In the genomic region with DNA sequence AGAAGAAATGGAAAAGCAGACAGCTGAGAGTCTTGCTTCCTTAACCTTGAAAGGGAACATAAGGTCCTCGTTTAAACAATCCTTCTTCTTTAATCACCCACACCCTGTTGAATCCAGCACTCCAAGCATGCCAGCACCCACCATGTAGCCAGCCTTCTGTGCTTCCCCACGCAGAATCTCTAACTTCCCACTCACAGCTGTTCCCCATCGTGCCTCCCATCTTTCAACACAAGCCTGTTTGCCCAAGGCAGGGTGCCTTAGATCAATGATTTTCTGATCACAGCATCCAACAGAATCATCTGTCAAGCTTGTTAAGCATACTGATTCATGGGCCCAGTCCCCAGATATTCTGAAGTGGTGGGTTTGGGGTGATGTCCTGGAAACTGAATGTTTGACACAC, we compare ENCODE assay signal across 20 cellular contexts.
"Had no signal": no experiment of that assay in that cellular context is flagged by ENCODE, and none has a peak within 500 bp of the region (broad histone marks: within the 10 kb centered on the region; RNA-seq: fewer than 3 reads in every experiment).

No MANE protein-coding gene starts in this region.

- H3K9me3 ChIP-seq: esophagus squamous epithelium, gastroesophageal sphincter, left lung, lower lobe of right lung, right atrium auricular region, tibial artery, upper lobe of left lung, uterus had no signal

- ATAC-seq: effector memory CD8-positive, alpha-beta T cell; gastroesophageal sphincter; left lung; lower lobe of right lung; natural killer cell treated with Interleukin-12 subunit alpha and Interleukin-12 subunit beta and Interleukin-15 and Interleukin-18, amount 100 ng/mL, for 72 hours; stimulated activated effector memory CD8-positive, alpha-beta T cell treated with anti-CD3 and anti-CD28 coated beads, Interleukin-12 subunit alpha, Interleukin-12 subunit beta, amount 100 ng/mL, for 72 hours; stimulated activated naive CD8-positive, alpha-beta T cell treated with anti-CD3 and anti-CD28 coated beads, Interleukin-15, Interleukin-2, amounts not matched to agents 100 U/mL and 50 U/mL, for 24 hours had no signal

- H3K27ac ChIP-seq: epithelial cell of prostate, esophagus squamous epithelium, gastroesophageal sphincter, left lung, lower lobe of right lung, right atrium auricular region, tibial artery, upper lobe of left lung, uterus had no signal

- H3K4me3 Mint-ChIP-seq: effector memory CD8-positive, alpha-beta T cell; memory B cell; mesothelial cell of epicardium; natural killer cell treated with Interleukin-12 subunit alpha and Interleukin-12 subunit beta and Interleukin-15 and Interleukin-18, amount 100 ng/mL, for 72 hours; stimulated activated effector memory CD8-positive, alpha-beta T cell treated with anti-CD3 and anti-CD28 coated beads, Interleukin-12 subunit alpha, Interleukin-12 subunit beta, amount 100 ng/mL, for 72 hours had no signal

- H3K9me3 Mint-ChIP-seq: memory B cell, mesothelial cell of epicardium had no signal

- H3K4me3 ChIP-seq: esophagus squamous epithelium, gastroesophageal sphincter, left lung, lower lobe of right lung, right atrium auricular region, tibial artery, upper lobe of left lung, uterus had no signal

- H3K36me3 Mint-ChIP-seq: memory B cell; mesothelial cell of epicardium; natural killer cell treated with Interleukin-12 subunit alpha and Interleukin-12 subunit beta and Interleukin-15 and Interleukin-18, amount 100 ng/mL, for 72 hours; stimulated activated effector memory CD8-positive, alpha-beta T cell treated with anti-CD3 and anti-CD28 coated beads, Interleukin-12 subunit alpha, Interleukin-12 subunit beta, amount 100 ng/mL, for 72 hours had no signal

- H3K4me1 Mint-ChIP-seq: memory B cell; mesothelial cell of epicardium; stimulated activated effector memory CD8-positive, alpha-beta T cell treated with anti-CD3 and anti-CD28 coated beads, Interleukin-12 subunit alpha, Interleukin-12 subunit beta, amount 100 ng/mL, for 72 hours had no signal

- H3K27me3 Mint-ChIP-seq: effector memory CD8-positive, alpha-beta T cell; memory B cell; natural killer cell treated with Interleukin-12 subunit alpha and Interleukin-12 subunit beta and Interleukin-15 and Interleukin-18, amount 100 ng/mL, for 72 hours had no signal

- DNase-seq: effector memory CD8-positive, alpha-beta T cell; esophagus squamous epithelium; foreskin fibroblast; glutamatergic neuron; left lung; lower lobe of right lung; small intestine; stimulated activated CD4-positive, alpha-beta T cell treated with anti-CD3 and anti-CD28 coated beads, Interleukin-12 subunit alpha, Interleukin-12 subunit beta, amount 100 ng/mL, for 4 hours; stimulated activated CD8-positive, alpha-beta memory T cell treated with anti-CD3 and anti-CD28 coated beads, Interleukin-4, amount 100 ng/mL, for 48 hours; stimulated activated naive CD8-positive, alpha-beta T cell treated with anti-CD3 and anti-CD28 coated beads, Interleukin-15, Interleukin-2, amounts not matched to agents 100 U/mL and 50 U/mL, for 24 hours; tibial artery; upper lobe of left lung; uterus had no signal

- H3K36me3 ChIP-seq: esophagus squamous epithelium, gastroesophageal sphincter, left lung, lower lobe of right lung, right atrium auricular region, tibial artery, upper lobe of left lung, uterus had no signal

- H3K27ac Mint-ChIP-seq: effector memory CD8-positive, alpha-beta T cell; memory B cell; mesothelial cell of epicardium; natural killer cell treated with Interleukin-12 subunit alpha and Interleukin-12 subunit beta and Interleukin-15 and Interleukin-18, amount 100 ng/mL, for 72 hours; stimulated activated effector memory CD8-positive, alpha-beta T cell treated with anti-CD3 and anti-CD28 coated beads, Interleukin-12 subunit alpha, Interleukin-12 subunit beta, amount 100 ng/mL, for 72 hours had no signal
